ENCODE assay signal across 9 cellular contexts in the genomic region with DNA sequence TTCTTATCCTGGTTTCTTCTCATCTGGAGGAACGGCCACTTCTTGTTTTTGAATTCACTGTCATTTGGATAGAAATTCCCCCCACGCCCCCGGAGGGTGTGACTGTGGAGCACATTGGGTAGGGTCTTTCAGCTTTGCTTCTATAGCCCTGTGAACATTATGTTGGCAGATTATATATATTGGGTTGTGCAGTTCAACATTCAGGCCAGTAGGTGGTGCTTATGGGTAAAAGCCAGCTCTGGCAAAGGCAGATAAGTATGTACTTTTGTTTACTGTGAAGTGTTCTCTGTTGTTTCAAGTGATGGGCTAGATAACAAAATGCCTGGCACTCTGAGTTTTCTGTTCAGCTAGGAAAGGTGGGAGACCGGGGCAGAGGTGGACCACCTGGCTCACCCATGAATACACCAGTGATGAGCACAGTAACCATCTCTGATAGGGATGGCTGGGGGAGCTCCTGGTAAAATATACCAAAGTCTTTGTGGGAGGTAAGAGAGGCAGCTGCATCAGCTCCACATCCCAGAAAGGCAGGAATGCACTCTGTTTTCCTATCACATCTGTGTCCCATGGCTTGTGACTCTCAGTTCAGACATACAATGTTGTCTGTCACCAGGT.
DNase-seq lines count a peak whose midpoint lies in the region; ATAC-seq and TF ChIP-seq lines count a peak whose summit lies in the region.
"Had no signal": no experiment of that assay in that cellular context is flagged by ENCODE, and none has a peak within 500 bp of the region (broad histone marks: within the 10 kb centered on the region; RNA-seq: fewer than 3 reads in every experiment).

No MANE protein-coding gene starts in this region.

- H3F3A ChIP-seq in PC-3 (ENCODE audit: low read length, unreplicated experiment) = peaks cover 4% of the 10 kb centered on the region

- H2AFZ ChIP-seq in PC-3 (ENCODE audit: low read length) = no peak overlapping the region

- no peak overlapping the region for H3K9ac ChIP-seq in PC-3 (ENCODE audit: low read length)

- H3K79me2 ChIP-seq in PC-3 (ENCODE audit: low read length) = no peaks in the 10 kb centered on the region

- no peaks in the 10 kb centered on the region for H4K20me1 ChIP-seq in PC-3 (ENCODE audit: low read length)

- peaks cover 11% of the 10 kb centered on the region for H3K4me1 ChIP-seq in PC-3 (ENCODE audit: insufficient read depth, low read length)

- no peaks in the 10 kb centered on the region for H3K27me3 ChIP-seq in PC-3 (ENCODE audit: low read length)

- H3K27ac ChIP-seq in PC-3 (ENCODE audit: low read length) = no peak overlapping the region
- H3K27ac ChIP-seq: epithelial cell of prostate had no signal

- H3K4me2 ChIP-seq in PC-3 (ENCODE audit: low read length) = no peak overlapping the region

- intact Hi-C loops in PC-3 (cut with micrococcal nuclease) = loop anchor here (1.0 to 10.0 kb wide), 2 partner anchors 845 to 1419 kb away; no protein-coding TSS in a partner anchor

- no peaks in the 10 kb centered on the region for H3K9me2 ChIP-seq in PC-3 (replicated peaks; ENCODE audit: low read length)

- ATAC-seq in HG03342 (IDR thresholded peaks at IDR 0.05; ENCODE audit: unreplicated experiment) (peak; percentile 93), PC-3 (0 out of 2 replicates have a peak, but pooled peaks have one; percentile 31)

- no peaks in the 10 kb centered on the region for H3K36me3 ChIP-seq in PC-3 (ENCODE audit: low read depth, low read length)

- CTCF ChIA-PET in PC-3 (lab: Charles Lee) = interaction anchor here (0.6 kb wide), 1 partner anchor 501 kb away, joined by 8 read pairs; no protein-coding TSS in a partner anchor

- H3K4me3 ChIP-seq in PC-3 (ENCODE audit: low read length) (no peak overlapping the region), retinal pigment epithelial cell (ENCODE audit: low read length) (no peak overlapping the region)

- POLR2A ChIA-PET in PC-3 (lab: Charles Lee; ENCODE audit: unreplicated experiment) = no interaction called here

- 0 out of 2 replicates have a peak, but pooled peaks cover 5% of the 10 kb centered on the region for H3K9me3 ChIP-seq in PC-3 (ENCODE audit: low read length)

- TF ChIP-seq CTCF in PC-3 (conservative IDR thresholded peaks at IDR 0.05; ENCODE audit: low read depth, low read length) = peak; percentile 69
- TF ChIP-seq CTCF in retinal pigment epithelial cell (conservative IDR thresholded peaks at IDR 0.05; ENCODE audit: low read depth, low read length) = peak; percentile 75

- no TSS peak for BruUV-seq in PC-3 (replicated peaks; lab: Mats Ljungman, UMichigan)

- DNase-seq in stimulated activated CD4-positive, alpha-beta T cell treated with anti-CD3 and anti-CD28 coated beads, Interleukin-15, amount 100 ng/mL, for 24 hours = peak; percentile 6
- no peak for DNase-seq in stimulated activated CD4-positive, alpha-beta T cell treated with anti-CD3 and anti-CD28 coated beads, Interleukin-2, amount 100 ng/mL, for 48 hours
- DNase-seq in PC-3 (peak; percentile 54), fibroblast of gingiva (ENCODE audit: low read depth) (peak; percentile 6), retinal pigment epithelial cell (ENCODE audit: low read depth) (no peak), activated gamma-delta T cell treated with Interleukin-2 at 50 U/mL for 16 hours (no peak)
- DNase-seq in stimulated activated CD4-positive, alpha-beta T cell treated with anti-CD3 and anti-CD28 coated beads, Interleukin-12 subunit alpha, Interleukin-12 subunit beta, amount 100 ng/mL, for 4 hours = no peak

Comparison
In these comparisons a context has a peak if more than half of its experiments do, and no peak if none do; other contexts are left out.
1. DNase-seq: peak in stimulated activated CD4-positive, alpha-beta T cell treated with anti-CD3 and anti-CD28 coated beads, Interleukin-15, amount 100 ng/mL, for 24 hours (single experiment), PC-3 (single experiment) and fibroblast of gingiva (single experiment); none in stimulated activated CD4-positive, alpha-beta T cell treated with anti-CD3 and anti-CD28 coated beads, Interleukin-2, amount 100 ng/mL, for 48 hours (0 of 2), retinal pigment epithelial cell (single experiment), stimulated activated CD4-positive, alpha-beta T cell treated with anti-CD3 and anti-CD28 coated beads, Interleukin-12 subunit alpha, Interleukin-12 subunit beta, amount 100 ng/mL, for 4 hours (single experiment) and activated gamma-delta T cell treated with Interleukin-2 at 50 U/mL for 16 hours (single experiment).